In genomic region chr1:85700422-85700821, GRCh38 we compare ENCODE assay signal across 1 cellular context.
TF ChIP-seq lines count a peak whose summit lies in the region.

No MANE protein-coding gene starts in this region.

TF ChIP-seq in SK-N-SH treated with all-trans-retinoic acid at 6 μM for 48 hours, 23 proteins besides CTCF, POLR2A, EP300 and RAD21:
- TF ChIP-seq TCF4 (CRISPR knock-in tag; IDR thresholded peaks at IDR 0.05; ENCODE audit: borderline replicate concordance) (peak; percentile 72; the same call in 1 of the 2 replicates), OSR1 (CRISPR knock-in tag; IDR thresholded peaks at IDR 0.05) (no peak)
